In genomic region chr1:93722081-93723031, GRCh38 we compare ENCODE assay signal across 2 cellular contexts.
TF ChIP-seq lines count a peak whose summit lies in the region.

No MANE protein-coding gene starts in this region.

TF ChIP-seq in GM23338, 12 proteins besides CTCF, POLR2A, EP300 and RAD21 (continued from another document):
- TF ChIP-seq, protein P1, sequence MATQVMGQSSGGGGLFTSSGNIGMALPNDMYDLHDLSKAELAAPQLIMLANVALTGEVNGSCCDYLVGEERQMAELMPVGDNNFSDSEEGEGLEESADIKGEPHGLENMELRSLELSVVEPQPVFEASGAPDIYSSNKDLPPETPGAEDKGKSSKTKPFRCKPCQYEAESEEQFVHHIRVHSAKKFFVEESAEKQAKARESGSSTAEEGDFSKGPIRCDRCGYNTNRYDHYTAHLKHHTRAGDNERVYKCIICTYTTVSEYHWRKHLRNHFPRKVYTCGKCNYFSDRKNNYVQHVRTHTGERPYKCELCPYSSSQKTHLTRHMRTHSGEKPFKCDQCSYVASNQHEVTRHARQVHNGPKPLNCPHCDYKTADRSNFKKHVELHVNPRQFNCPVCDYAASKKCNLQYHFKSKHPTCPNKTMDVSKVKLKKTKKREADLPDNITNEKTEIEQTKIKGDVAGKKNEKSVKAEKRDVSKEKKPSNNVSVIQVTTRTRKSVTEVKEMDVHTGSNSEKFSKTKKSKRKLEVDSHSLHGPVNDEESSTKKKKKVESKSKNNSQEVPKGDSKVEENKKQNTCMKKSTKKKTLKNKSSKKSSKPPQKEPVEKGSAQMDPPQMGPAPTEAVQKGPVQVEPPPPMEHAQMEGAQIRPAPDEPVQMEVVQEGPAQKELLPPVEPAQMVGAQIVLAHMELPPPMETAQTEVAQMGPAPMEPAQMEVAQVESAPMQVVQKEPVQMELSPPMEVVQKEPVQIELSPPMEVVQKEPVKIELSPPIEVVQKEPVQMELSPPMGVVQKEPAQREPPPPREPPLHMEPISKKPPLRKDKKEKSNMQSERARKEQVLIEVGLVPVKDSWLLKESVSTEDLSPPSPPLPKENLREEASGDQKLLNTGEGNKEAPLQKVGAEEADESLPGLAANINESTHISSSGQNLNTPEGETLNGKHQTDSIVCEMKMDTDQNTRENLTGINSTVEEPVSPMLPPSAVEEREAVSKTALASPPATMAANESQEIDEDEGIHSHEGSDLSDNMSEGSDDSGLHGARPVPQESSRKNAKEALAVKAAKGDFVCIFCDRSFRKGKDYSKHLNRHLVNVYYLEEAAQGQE (IDR thresholded peaks at IDR 0.05; ENCODE audit: unreplicated experiment), result no peak
- TF ChIP-seq NANOG (IDR thresholded peaks at IDR 0.05; ENCODE audit: borderline replicate concordance) (no peak), JUNB (IDR thresholded peaks at IDR 0.05; ENCODE audit: unreplicated experiment) (no peak), EZH2 (IDR thresholded peaks at IDR 0.05; ENCODE audit: low read depth, unreplicated experiment) (no peak), ZNF114 (CRISPR knock-in tag; IDR thresholded peaks at IDR 0.05) (no peak), POLR2AphosphoS5 (IDR thresholded peaks at IDR 0.05; ENCODE audit: low read depth) (no peak)
- TF ChIP-seq, protein P2, sequence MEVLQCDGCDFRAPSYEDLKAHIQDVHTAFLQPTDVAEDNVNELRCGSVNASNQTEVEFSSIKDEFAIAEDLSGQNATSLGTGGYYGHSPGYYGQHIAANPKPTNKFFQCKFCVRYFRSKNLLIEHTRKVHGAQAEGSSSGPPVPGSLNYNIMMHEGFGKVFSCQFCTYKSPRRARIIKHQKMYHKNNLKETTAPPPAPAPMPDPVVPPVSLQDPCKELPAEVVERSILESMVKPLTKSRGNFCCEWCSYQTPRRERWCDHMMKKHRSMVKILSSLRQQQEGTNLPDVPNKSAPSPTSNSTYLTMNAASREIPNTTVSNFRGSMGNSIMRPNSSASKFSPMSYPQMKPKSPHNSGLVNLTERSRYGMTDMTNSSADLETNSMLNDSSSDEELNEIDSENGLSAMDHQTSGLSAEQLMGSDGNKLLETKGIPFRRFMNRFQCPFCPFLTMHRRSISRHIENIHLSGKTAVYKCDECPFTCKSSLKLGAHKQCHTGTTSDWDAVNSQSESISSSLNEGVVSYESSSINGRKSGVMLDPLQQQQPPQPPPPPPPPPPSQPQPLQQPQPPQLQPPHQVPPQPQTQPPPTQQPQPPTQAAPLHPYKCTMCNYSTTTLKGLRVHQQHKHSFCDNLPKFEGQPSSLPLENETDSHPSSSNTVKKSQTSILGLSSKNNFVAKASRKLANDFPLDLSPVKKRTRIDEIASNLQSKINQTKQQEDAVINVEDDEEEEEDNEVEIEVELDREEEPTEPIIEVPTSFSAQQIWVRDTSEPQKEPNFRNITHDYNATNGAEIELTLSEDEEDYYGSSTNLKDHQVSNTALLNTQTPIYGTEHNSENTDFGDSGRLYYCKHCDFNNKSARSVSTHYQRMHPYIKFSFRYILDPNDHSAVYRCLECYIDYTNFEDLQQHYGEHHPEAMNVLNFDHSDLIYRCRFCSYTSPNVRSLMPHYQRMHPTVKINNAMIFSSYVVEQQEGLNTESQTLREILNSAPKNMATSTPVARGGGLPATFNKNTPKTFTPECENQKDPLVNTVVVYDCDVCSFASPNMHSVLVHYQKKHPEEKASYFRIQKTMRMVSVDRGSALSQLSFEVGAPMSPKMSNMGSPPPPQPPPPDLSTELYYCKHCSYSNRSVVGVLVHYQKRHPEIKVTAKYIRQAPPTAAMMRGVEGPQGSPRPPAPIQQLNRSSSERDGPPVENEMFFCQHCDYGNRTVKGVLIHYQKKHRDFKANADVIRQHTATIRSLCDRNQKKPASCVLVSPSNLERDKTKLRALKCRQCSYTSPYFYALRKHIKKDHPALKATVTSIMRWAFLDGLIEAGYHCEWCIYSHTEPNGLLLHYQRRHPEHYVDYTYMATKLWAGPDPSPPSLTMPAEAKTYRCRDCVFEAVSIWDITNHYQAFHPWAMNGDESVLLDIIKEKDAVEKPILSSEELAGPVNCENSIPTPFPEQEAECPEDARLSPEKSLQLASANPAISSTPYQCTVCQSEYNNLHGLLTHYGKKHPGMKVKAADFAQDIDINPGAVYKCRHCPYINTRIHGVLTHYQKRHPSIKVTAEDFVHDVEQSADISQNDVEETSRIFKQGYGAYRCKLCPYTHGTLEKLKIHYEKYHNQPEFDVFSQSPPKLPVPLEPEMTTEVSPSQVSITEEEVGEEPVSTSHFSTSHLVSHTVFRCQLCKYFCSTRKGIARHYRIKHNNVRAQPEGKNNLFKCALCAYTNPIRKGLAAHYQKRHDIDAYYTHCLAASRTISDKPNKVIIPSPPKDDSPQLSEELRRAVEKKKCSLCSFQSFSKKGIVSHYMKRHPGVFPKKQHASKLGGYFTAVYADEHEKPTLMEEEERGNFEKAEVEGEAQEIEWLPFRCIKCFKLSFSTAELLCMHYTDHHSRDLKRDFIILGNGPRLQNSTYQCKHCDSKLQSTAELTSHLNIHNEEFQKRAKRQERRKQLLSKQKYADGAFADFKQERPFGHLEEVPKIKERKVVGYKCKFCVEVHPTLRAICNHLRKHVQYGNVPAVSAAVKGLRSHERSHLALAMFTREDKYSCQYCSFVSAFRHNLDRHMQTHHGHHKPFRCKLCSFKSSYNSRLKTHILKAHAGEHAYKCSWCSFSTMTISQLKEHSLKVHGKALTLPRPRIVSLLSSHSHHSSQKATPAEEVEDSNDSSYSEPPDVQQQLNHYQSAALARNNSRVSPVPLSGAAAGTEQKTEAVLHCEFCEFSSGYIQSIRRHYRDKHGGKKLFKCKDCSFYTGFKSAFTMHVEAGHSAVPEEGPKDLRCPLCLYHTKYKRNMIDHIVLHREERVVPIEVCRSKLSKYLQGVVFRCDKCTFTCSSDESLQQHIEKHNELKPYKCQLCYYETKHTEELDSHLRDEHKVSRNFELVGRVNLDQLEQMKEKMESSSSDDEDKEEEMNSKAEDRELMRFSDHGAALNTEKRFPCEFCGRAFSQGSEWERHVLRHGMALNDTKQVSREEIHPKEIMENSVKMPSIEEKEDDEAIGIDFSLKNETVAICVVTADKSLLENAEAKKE (CRISPR knock-in tag; IDR thresholded peaks at IDR 0.05), result no peak

TF ChIP-seq in WTC11, 78 proteins besides CTCF, POLR2A, EP300 and RAD21 (continued from another document):
- TF ChIP-seq ZNF281 (CRISPR knock-in tag; IDR thresholded peaks at IDR 0.05), result no peak
TF ChIP-seq in WTC11: peak in this region for 0.
